In the genomic region with DNA sequence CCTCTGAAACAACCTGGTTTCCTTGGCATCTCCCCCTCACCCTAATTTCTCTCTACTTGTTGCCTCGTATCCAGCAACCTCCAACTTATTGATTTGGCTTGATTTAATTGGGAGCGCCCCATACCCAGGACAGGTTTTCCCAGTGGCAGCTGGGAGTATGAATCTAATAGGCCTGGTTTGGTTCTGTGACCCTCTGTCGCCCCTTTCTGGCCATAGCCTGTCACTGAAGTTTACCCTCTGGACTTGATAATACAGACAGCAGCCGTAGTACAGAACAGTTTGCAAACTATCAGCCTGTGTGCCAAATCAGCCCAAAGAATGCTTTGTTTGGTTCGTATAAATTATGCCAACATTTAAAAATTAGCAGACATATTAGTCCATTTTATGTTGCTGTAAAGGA, we compare ENCODE assay signal across 8 cellular contexts.
DNase-seq lines count a peak whose midpoint lies in the region; ATAC-seq and TF ChIP-seq lines count a peak whose summit lies in the region.

No MANE protein-coding gene starts in this region.

- no peaks in the 10 kb centered on the region for H3F3A ChIP-seq in Loucy (ENCODE audit: low read depth)

- no peak overlapping the region for H3K4me3 ChIP-seq in Loucy (ENCODE audit: low read length, poor library complexity, severe bottlenecking)
- no peak overlapping the region for H3K4me3 ChIP-seq in WERI-Rb-1 (ENCODE audit: low read depth, low read length)

- H3K4me1 ChIP-seq in Loucy (ENCODE audit: insufficient read depth, low read length, poor library complexity, severe bottlenecking): peaks cover 7% of the 10 kb centered on the region

- H3K27me3 ChIP-seq in Loucy (ENCODE audit: insufficient read depth, low read length, poor library complexity, severe bottlenecking): no peaks in the 10 kb centered on the region
- no peaks in the 10 kb centered on the region for H3K27me3 ChIP-seq in WERI-Rb-1 (ENCODE audit: insufficient read depth, low read depth, severe bottlenecking)

- no peak overlapping the region for H3K9ac ChIP-seq in Loucy (ENCODE audit: low read depth, low read length, poor library complexity, severe bottlenecking)

- H3K27ac ChIP-seq in WERI-Rb-1: no peak overlapping the region

- TF ChIP-seq CTCF in Loucy (conservative IDR thresholded peaks at IDR 0.05; ENCODE audit: low read length) (peak; percentile 83), WERI-Rb-1 (IDR thresholded peaks at IDR 0.05; ENCODE audit: low read depth, low read length) (peak; percentile 77)

- peak; percentile 62 for ATAC-seq in GM19438 (IDR thresholded peaks at IDR 0.05; ENCODE audit: low read depth, unreplicated experiment)
- ATAC-seq in left colon: peak; percentile 60
- no peak for ATAC-seq in GM21786 (IDR thresholded peaks at IDR 0.05; ENCODE audit: unreplicated experiment)

- H2AFZ ChIP-seq in Loucy (ENCODE audit: low read length): no peak overlapping the region

- intact Hi-C loops in left colon (cut with DNase I, micrococcal nuclease): no loop called here

- H3K9me3 ChIP-seq in Loucy (ENCODE audit: insufficient read depth, low read depth, low read length) (no peaks in the 10 kb centered on the region), WERI-Rb-1 (ENCODE audit: severe bottlenecking) (no peaks in the 10 kb centered on the region)

- no peaks in the 10 kb centered on the region for H4K20me1 ChIP-seq in Loucy (ENCODE audit: insufficient read depth, low read length, poor library complexity, severe bottlenecking)

- peak; percentile 9 to 22 for DNase-seq in AML-193 (lab: John Stamatoyannopoulos, UW)
- peak; percentile 59 for DNase-seq in WERI-Rb-1
- DNase-seq in left colon: peak in 1 of 2 donors; percentile 9
- no peak for DNase-seq in NCI-H774 (lab: John Stamatoyannopoulos, UW)
- DNase-seq in amniotic stem cell (lab: John Stamatoyannopoulos, UW): no peak

- no peaks in the 10 kb centered on the region for H3K9me2 ChIP-seq in Loucy (replicated peaks; ENCODE audit: low read depth, low read length)

- H3K36me3 ChIP-seq in Loucy (ENCODE audit: insufficient read depth, low read length): no peaks in the 10 kb centered on the region
- no peaks in the 10 kb centered on the region for H3K36me3 ChIP-seq in WERI-Rb-1

- H3K4me2 ChIP-seq in Loucy (ENCODE audit: low read depth, low read length, poor library complexity, severe bottlenecking): no peak overlapping the region

- no peaks in the 10 kb centered on the region for H3K79me2 ChIP-seq in Loucy (ENCODE audit: insufficient read depth, low read length)

Comparison
In these comparisons a context has a peak if more than half of its experiments do, and no peak if none do; other contexts are left out.
1. DNase-seq: peak in AML-193 (2 of 2) and WERI-Rb-1 (single experiment); none in NCI-H774 (single experiment) and amniotic stem cell (single experiment).